In the genomic region with DNA sequence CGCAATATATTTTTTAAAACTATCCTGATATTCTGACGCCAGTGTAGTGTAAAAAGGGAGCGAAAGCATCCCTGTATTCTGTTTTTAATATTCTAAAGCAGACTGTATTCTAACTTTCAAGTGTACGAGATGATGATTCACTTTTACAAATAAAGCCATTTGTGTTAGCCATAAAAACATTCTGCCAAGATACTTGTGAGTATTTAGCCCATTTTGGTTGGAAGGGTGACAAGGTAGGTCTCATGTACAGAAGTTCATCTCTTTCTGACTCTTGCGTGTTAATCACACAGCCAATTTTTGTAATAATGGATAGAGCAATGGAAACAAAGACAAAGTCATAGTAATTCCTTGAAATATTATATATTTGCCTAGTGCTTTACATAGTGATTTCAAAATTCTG, we compare ENCODE assay signal across 20 cellular contexts.
"Had no signal": no experiment of that assay in that cellular context is flagged by ENCODE, and none has a peak within 500 bp of the region (broad histone marks: within the 10 kb centered on the region; RNA-seq: fewer than 3 reads in every experiment).

No MANE protein-coding gene starts in this region.

- H3K27me3 ChIP-seq: ascending aorta, cardiac muscle cell, foreskin keratinocyte, right atrium auricular region, tibial nerve, uterus had no signal

- H3K4me1 ChIP-seq: ascending aorta, foreskin keratinocyte, right atrium auricular region, uterus had no signal

- H3K4me3 ChIP-seq: ascending aorta, cardiac muscle cell, right atrium auricular region, skin epidermis, tibial nerve, uterus had no signal

- H3K27ac ChIP-seq: ascending aorta, cardiac muscle cell, foreskin keratinocyte, right atrium auricular region, skin epidermis, uterus had no signal

- H3K9me3 ChIP-seq: ascending aorta, right atrium auricular region, tibial nerve, uterus had no signal

- ATAC-seq: foreskin keratinocyte had no signal

- H3K36me3 ChIP-seq: ascending aorta, cardiac muscle cell, right atrium auricular region, tibial nerve, uterus had no signal

- DNase-seq: activated CD4-positive, alpha-beta T cell treated with anti-CD3 and anti-CD28 coated beads for 1 hour; activated CD4-positive, alpha-beta T cell treated with anti-CD3 and anti-CD28 coated beads, Interleukin-2, amount 50 U/mL, for 4 hours; activated naive CD4-positive, alpha-beta T cell treated with Interleukin-2 at 50 U/mL for 16 hours; activated T-cell treated with anti-CD3 and anti-CD28 coated beads for 4 hours; erythroblast; foreskin keratinocyte; glutamatergic neuron; hypothalamus; mesendoderm; occipital lobe; stimulated activated CD4-positive, alpha-beta T cell treated with anti-CD3 and anti-CD28 coated beads, Interleukin-15, amount 100 ng/mL, for 24 hours; stimulated activated CD4-positive, alpha-beta T cell treated with anti-CD3 and anti-CD28 coated beads, Interleukin-4, amount 100 ng/mL, for 1 hour; stimulated activated naive CD4-positive, alpha-beta T cell; T-helper 9 cell; uterus had no signal
